In genomic region chr9:130118841-130119520, GRCh38 we compare ENCODE assay signal across 12 cellular contexts. TPM values are rescaled to one million over a fixed set of nuclear protein-coding genes. Genes with fewer than 3 reads are reported as not detected.
DNase-seq lines count a peak whose midpoint lies in the region; ATAC-seq and TF ChIP-seq lines count a peak whose summit lies in the region.
"Had no signal": no experiment of that assay in that cellular context is flagged by ENCODE, and none has a peak within 500 bp of the region (broad histone marks: within the 10 kb centered on the region; RNA-seq: fewer than 3 reads in every experiment).

No MANE protein-coding gene starts in this region.

- no peaks in the 10 kb centered on the region for H3K4me1 Mint-ChIP-seq in activated naive CD4-positive, alpha-beta T cell treated with anti-CD3 and anti-CD28 coated beads for 36 hours (ENCODE audit: low read depth)

- peaks cover 0 to 5% of the 10 kb centered on the region in 2 donors for H3K36me3 Mint-ChIP-seq in activated naive CD4-positive, alpha-beta T cell treated with anti-CD3 and anti-CD28 coated beads, Interleukin-2, amount 50 U/mL, for 72 hours
- peaks cover 13% of the 10 kb centered on the region for H3K36me3 Mint-ChIP-seq in activated naive CD4-positive, alpha-beta T cell treated with anti-CD3 and anti-CD28 coated beads for 36 hours (ENCODE audit: low read depth)

- peaks cover 49% of the 10 kb centered on the region for H3K36me3 ChIP-seq in upper lobe of right lung

- no peaks in the 10 kb centered on the region for H3K27me3 Mint-ChIP-seq in activated naive CD4-positive, alpha-beta T cell treated with anti-CD3 and anti-CD28 coated beads for 36 hours (ENCODE audit: low read depth)
- H3K27me3 Mint-ChIP-seq: naive B cell had no signal

- no peak overlapping the region for H3K4me3 Mint-ChIP-seq in activated naive CD4-positive, alpha-beta T cell treated with anti-CD3 and anti-CD28 coated beads for 36 hours

- ATAC-seq in activated naive CD4-positive, alpha-beta T cell treated with anti-CD3 and anti-CD28 coated beads, Interleukin-2, amount 50 U/mL, for 72 hours = peak; percentile 7 to 16
- ATAC-seq in upper lobe of right lung = peak; percentile 7
- ATAC-seq in HG02610 (IDR thresholded peaks at IDR 0.05; ENCODE audit: unreplicated experiment) = no peak
- ATAC-seq in GM18873 (IDR thresholded peaks at IDR 0.05; ENCODE audit: low FRiP score, unreplicated experiment) = no peak
- ATAC-seq: body of pancreas, Right ventricle myocardium inferior had no signal

- no peaks in the 10 kb centered on the region for H3K27me3 ChIP-seq in upper lobe of right lung
- H3K27me3 ChIP-seq: BLaER1 treated with 17β-estradiol and CSF1 and Interleukin-3, amounts not matched to agents 10 nM and 100 nM; body of pancreas had no signal

- no peaks in the 10 kb centered on the region for H3K9me3 Mint-ChIP-seq in activated naive CD4-positive, alpha-beta T cell treated with anti-CD3 and anti-CD28 coated beads, Interleukin-2, amount 50 U/mL, for 72 hours
- no peaks in the 10 kb centered on the region for H3K9me3 Mint-ChIP-seq in activated naive CD4-positive, alpha-beta T cell treated with anti-CD3 and anti-CD28 coated beads for 36 hours
- H3K9me3 Mint-ChIP-seq: naive B cell had no signal

- TF ChIP-seq CTCF in upper lobe of right lung (IDR thresholded peaks at IDR 0.05) = no peak

- intact Hi-C loops in activated naive CD4-positive, alpha-beta T cell treated with anti-CD3 and anti-CD28 coated beads for 36 hours (cut with micrococcal nuclease) = no loop called here
- intact Hi-C loops in upper lobe of right lung (cut with DNase I) = no loop called here

- no peak overlapping the region for H3K27ac ChIP-seq in upper lobe of right lung
- H3K27ac ChIP-seq: body of pancreas had no signal

- no peak for DNase-seq in activated naive CD4-positive, alpha-beta T cell treated with anti-CD3 and anti-CD28 coated beads, Interleukin-2, amount 50 U/mL, for 72 hours (ENCODE audit: low spot score in 2 of 2)
- no peak for DNase-seq in activated naive CD4-positive, alpha-beta T cell treated with anti-CD3 and anti-CD28 coated beads for 36 hours
- DNase-seq in RPMI7951 (ENCODE audit: low read depth) (peak; percentile 67), iPS-NIHi7 (ENCODE audit: extremely low spot score) (peak; percentile 71), upper lobe of right lung (no peak), SW 1271 (lab: John Stamatoyannopoulos, UW) (no peak)
- DNase-seq: naive B cell had no signal

- no peak overlapping the region for H3K4me3 ChIP-seq in upper lobe of right lung
- H3K4me3 ChIP-seq: BLaER1 treated with 17β-estradiol and CSF1 and Interleukin-3, amounts not matched to agents 10 nM and 100 nM; body of pancreas had no signal

- H3K9me3 ChIP-seq in upper lobe of right lung = no peaks in the 10 kb centered on the region
- H3K9me3 ChIP-seq: BLaER1 treated with 17β-estradiol and CSF1 and Interleukin-3, amounts not matched to agents 10 nM and 100 nM; body of pancreas had no signal

- CTCF ChIA-PET in activated naive CD4-positive, alpha-beta T cell treated with anti-CD3 and anti-CD28 coated beads for 36 hours (lab: Charles Lee) = interaction anchor here (0.9 kb wide), 1 partner anchor 20 kb away, joined by 3 read pairs; no protein-coding TSS in a partner anchor

- H3K4me1 ChIP-seq in upper lobe of right lung = no peaks in the 10 kb centered on the region
- H3K4me1 ChIP-seq: body of pancreas had no signal

- peak overlapping the region; percentile 79 to 83 for H3K27ac Mint-ChIP-seq in activated naive CD4-positive, alpha-beta T cell treated with anti-CD3 and anti-CD28 coated beads, Interleukin-2, amount 50 U/mL, for 72 hours
- no peak overlapping the region for H3K27ac Mint-ChIP-seq in activated naive CD4-positive, alpha-beta T cell treated with anti-CD3 and anti-CD28 coated beads for 36 hours

RNA-seq across cellular contexts. Expression of gene NCS1, which starts 53.2 kb away (rescaled TPM):
- 10 to 100 TPM; 13.5 to 14.0 TPM for total RNA-seq in activated naive CD4-positive, alpha-beta T cell treated with anti-CD3 and anti-CD28 coated beads, Interleukin-2, amount 50 U/mL, for 72 hours
- 10 to 100 TPM; 22.4 to 23.3 TPM for total RNA-seq in activated naive CD4-positive, alpha-beta T cell treated with anti-CD3 and anti-CD28 coated beads for 36 hours
- total RNA-seq in RPMI7951 (2014; rRNA removed; shearing (Covaris generic)) = 23.2 and 26.4 TPM in 2 replicates
- total RNA-seq in upper lobe of right lung = 5.7 TPM

Comparison
In these comparisons a context has a peak if more than half of its experiments do, and no peak if none do; other contexts are left out.
1. ATAC-seq: peak in activated naive CD4-positive, alpha-beta T cell treated with anti-CD3 and anti-CD28 coated beads, Interleukin-2, amount 50 U/mL, for 72 hours (2 of 2) and upper lobe of right lung (single experiment); none in HG02610 (single experiment) and GM18873 (single experiment).
2. DNase-seq: peak in RPMI7951 (single experiment) and iPS-NIHi7 (single experiment); none in activated naive CD4-positive, alpha-beta T cell treated with anti-CD3 and anti-CD28 coated beads, Interleukin-2, amount 50 U/mL, for 72 hours (0 of 2), activated naive CD4-positive, alpha-beta T cell treated with anti-CD3 and anti-CD28 coated beads for 36 hours (single experiment), upper lobe of right lung (single experiment) and SW 1271 (0 of 2).